8 cellular contexts compared by ENCODE assay signal in the genomic region with DNA sequence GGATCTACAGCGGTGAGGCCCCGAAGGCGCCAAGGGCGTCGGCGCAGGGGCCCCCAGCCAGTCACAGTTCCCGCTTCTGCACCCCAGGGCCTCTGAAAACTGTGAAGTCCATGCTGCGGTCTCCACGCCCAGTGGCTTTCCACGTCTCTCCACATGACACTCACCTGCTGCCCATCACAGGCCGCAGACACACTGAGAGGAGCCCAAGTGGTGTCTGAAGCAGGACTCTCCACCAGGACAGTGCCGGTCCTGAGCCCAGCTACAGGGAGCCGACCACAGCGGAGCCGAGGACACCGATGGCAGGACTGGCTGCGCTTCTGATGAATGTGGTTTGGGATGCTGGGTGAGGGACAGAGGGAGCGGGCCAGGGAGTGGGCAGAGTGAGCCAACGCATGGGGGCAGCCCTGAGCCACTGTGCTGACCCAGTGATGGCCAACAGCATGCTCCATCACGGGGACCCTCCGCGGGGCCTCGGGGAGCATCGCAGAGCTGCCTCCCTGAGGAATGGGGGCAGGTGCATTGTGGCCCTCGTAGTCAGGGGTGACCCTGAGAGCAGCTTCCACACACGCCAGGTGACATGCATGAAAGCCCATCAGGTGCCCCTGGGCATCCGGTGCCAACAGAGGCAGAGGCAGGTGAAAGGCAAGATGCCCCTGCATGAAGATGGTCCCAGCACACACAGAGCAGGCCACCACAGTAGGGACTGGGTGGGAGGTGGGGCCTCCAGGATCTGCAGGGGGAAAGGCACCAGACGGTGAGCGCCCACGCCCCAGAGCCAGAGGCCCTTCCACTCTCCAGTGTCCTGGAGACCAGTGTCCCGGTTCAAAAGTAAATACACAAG.
DNase-seq lines count a peak whose midpoint lies in the region; ATAC-seq and TF ChIP-seq lines count a peak whose summit lies in the region.

No MANE protein-coding gene starts in this region.

- H3K36me3 ChIP-seq in lower lobe of right lung (no peaks in the 10 kb centered on the region), transverse colon (no peaks in the 10 kb centered on the region), GM23248 (ENCODE audit: low read depth) (no peaks in the 10 kb centered on the region)

- no peak overlapping the region for H3K4me3 ChIP-seq in lower lobe of right lung
- no peak overlapping the region for H3K4me3 ChIP-seq in transverse colon
- no peak overlapping the region for H3K4me3 ChIP-seq in GM23248

- DNase-seq in activated naive CD4-positive, alpha-beta T cell treated with anti-CD3 and anti-CD28 coated beads, Interleukin-2, amount 10 ng/mL, durations not matched to agents 7 days and 5 days: no peak
- DNase-seq in activated naive CD4-positive, alpha-beta T cell treated with anti-CD3 and anti-CD28 coated beads, Interleukin-2, amount 50 U/mL, for 16 hours: no peak
- DNase-seq in lower lobe of right lung (peak; percentile 44), transverse colon (peak; percentile 8), COR-L47 (lab: John Stamatoyannopoulos, UW) (no peak), GM23248 (no peak), retina (no peak)

- intact Hi-C loops in lower lobe of right lung (cut with DNase I): no loop called here
- intact Hi-C loops in transverse colon (cut with DNase I; ENCODE audit: low total_unique reads): no loop called here

- H3K9me3 ChIP-seq in lower lobe of right lung: no peaks in the 10 kb centered on the region
- H3K9me3 ChIP-seq in transverse colon: no peaks in the 10 kb centered on the region
- no peaks in the 10 kb centered on the region for H3K9me3 ChIP-seq in GM23248 (ENCODE audit: low read depth)

- TF ChIP-seq EP300 in transverse colon (IDR thresholded peaks at IDR 0.05; ENCODE audit: low read depth): no peak

- no peak overlapping the region for H3K27ac ChIP-seq in lower lobe of right lung
- H3K27ac ChIP-seq in transverse colon: peak overlapping the region in 2 of 4 donors; percentile 56 to 73
- no peak overlapping the region for H3K27ac ChIP-seq in GM23248

- 89% methylated on average over 28 of the region's 31 CpGs; no CpG with 5 or more reads in 1 of the 2 donors for WGBS in transverse colon (ENCODE audit: low coverage in 1 of 2), 2 donors
- WGBS in GM23248 (ENCODE audit: low coverage in 1 of 2, low lambda C conversion rate in 2 of 2, missing lambda C conversion rate in 2 of 2), 2 experiments: 94% methylated on average over 31 of the region's 31 CpGs

- H3F3A ChIP-seq in GM23248 (ENCODE audit: insufficient read depth): peaks cover 19% of the 10 kb centered on the region

- TF ChIP-seq CTCF in brain (conservative IDR thresholded peaks at IDR 0.05) (no peak), lower lobe of right lung (IDR thresholded peaks at IDR 0.05) (no peak), transverse colon (IDR thresholded peaks at IDR 0.05) (no peak)

- H2AFZ ChIP-seq in GM23248: no peak overlapping the region

- TF ChIP-seq POLR2A in transverse colon (IDR thresholded peaks at IDR 0.05): no peak

- H4K20me1 ChIP-seq in GM23248 (ENCODE audit: insufficient read depth): no peaks in the 10 kb centered on the region

- H3K4me2 ChIP-seq in GM23248 (ENCODE audit: unreplicated experiment): no peak overlapping the region

- CTCF ChIA-PET in activated naive CD4-positive, alpha-beta T cell treated with anti-CD3 and anti-CD28 coated beads, Interleukin-2, amount 10 ng/mL, durations not matched to agents 7 days and 5 days (lab: Charles Lee): no interaction called here

- peak overlapping the region; percentile 91 for H3K27ac Mint-ChIP-seq in activated naive CD4-positive, alpha-beta T cell treated with anti-CD3 and anti-CD28 coated beads, Interleukin-2, amount 10 ng/mL, durations not matched to agents 7 days and 5 days
- H3K27ac Mint-ChIP-seq in brain: peak overlapping the region in 4 of 5 experiments; percentile 21 to 85 (median 46)

- no peaks in the 10 kb centered on the region for H3K9me2 ChIP-seq in GM23248 (ENCODE audit: insufficient read depth)

- no peaks in the 10 kb centered on the region for H3K27me3 ChIP-seq in lower lobe of right lung (ENCODE audit: low read depth)
- no peaks in the 10 kb centered on the region for H3K27me3 ChIP-seq in transverse colon
- no peaks in the 10 kb centered on the region for H3K27me3 ChIP-seq in GM23248 (replicated peaks; ENCODE audit: insufficient read depth)

- H3K79me2 ChIP-seq in GM23248 (ENCODE audit: insufficient read depth): peaks cover 29% of the 10 kb centered on the region

- H3K9ac ChIP-seq in GM23248: no peak overlapping the region

- H3K4me1 ChIP-seq in lower lobe of right lung: peaks cover 41% of the 10 kb centered on the region
- H3K4me1 ChIP-seq in transverse colon: peaks cover 17 to 57% (median 46%) of the 10 kb centered on the region in 4 donors
- peaks cover 28% of the 10 kb centered on the region for H3K4me1 ChIP-seq in GM23248 (ENCODE audit: insufficient read depth)

- H3K4me1 Mint-ChIP-seq in activated naive CD4-positive, alpha-beta T cell treated with anti-CD3 and anti-CD28 coated beads, Interleukin-2, amount 10 ng/mL, durations not matched to agents 7 days and 5 days: peaks cover 61% of the 10 kb centered on the region
- peaks cover 59% of the 10 kb centered on the region for H3K4me1 Mint-ChIP-seq in brain

- H3K4me3 Mint-ChIP-seq in activated naive CD4-positive, alpha-beta T cell treated with anti-CD3 and anti-CD28 coated beads, Interleukin-2, amount 10 ng/mL, durations not matched to agents 7 days and 5 days: peak overlapping the region; percentile 62
- peak overlapping the region in 1 of 5 experiments; percentile 9 for H3K4me3 Mint-ChIP-seq in brain

- H3K9me3 Mint-ChIP-seq in activated naive CD4-positive, alpha-beta T cell treated with anti-CD3 and anti-CD28 coated beads, Interleukin-2, amount 10 ng/mL, durations not matched to agents 7 days and 5 days: no peaks in the 10 kb centered on the region
- H3K9me3 Mint-ChIP-seq in brain: no peaks in the 10 kb centered on the region

- H3K36me3 Mint-ChIP-seq in activated naive CD4-positive, alpha-beta T cell treated with anti-CD3 and anti-CD28 coated beads, Interleukin-2, amount 10 ng/mL, durations not matched to agents 7 days and 5 days: peaks cover 22% of the 10 kb centered on the region
- no peaks in the 10 kb centered on the region for H3K36me3 Mint-ChIP-seq in brain

- in situ Hi-C loops in transverse colon (cut with MboI; ENCODE audit: low pct_ligation_motif_present in 1 of 4, low pct_unique_long_range_greater_than_20kb in 1 of 4, low sequenced_read_pairs in 3 of 4) (no loop called here), GM23248 (cut with MboI) (no loop called here)

- H3K27me3 Mint-ChIP-seq in activated naive CD4-positive, alpha-beta T cell treated with anti-CD3 and anti-CD28 coated beads, Interleukin-2, amount 10 ng/mL, durations not matched to agents 7 days and 5 days: no peaks in the 10 kb centered on the region
- no peaks in the 10 kb centered on the region for H3K27me3 Mint-ChIP-seq in brain

- ATAC-seq in lower lobe of right lung: peak; percentile 25 to 40

Comparison
In these comparisons a context has a peak if more than half of its experiments do, and no peak if none do; other contexts are left out.
1. DNase-seq: peak in lower lobe of right lung (single experiment) and transverse colon (single experiment); none in activated naive CD4-positive, alpha-beta T cell treated with anti-CD3 and anti-CD28 coated beads, Interleukin-2, amount 10 ng/mL, durations not matched to agents 7 days and 5 days (single experiment), activated naive CD4-positive, alpha-beta T cell treated with anti-CD3 and anti-CD28 coated beads, Interleukin-2, amount 50 U/mL, for 16 hours (single experiment), COR-L47 (single experiment), GM23248 (single experiment) and retina (single experiment).